In the genomic region with DNA sequence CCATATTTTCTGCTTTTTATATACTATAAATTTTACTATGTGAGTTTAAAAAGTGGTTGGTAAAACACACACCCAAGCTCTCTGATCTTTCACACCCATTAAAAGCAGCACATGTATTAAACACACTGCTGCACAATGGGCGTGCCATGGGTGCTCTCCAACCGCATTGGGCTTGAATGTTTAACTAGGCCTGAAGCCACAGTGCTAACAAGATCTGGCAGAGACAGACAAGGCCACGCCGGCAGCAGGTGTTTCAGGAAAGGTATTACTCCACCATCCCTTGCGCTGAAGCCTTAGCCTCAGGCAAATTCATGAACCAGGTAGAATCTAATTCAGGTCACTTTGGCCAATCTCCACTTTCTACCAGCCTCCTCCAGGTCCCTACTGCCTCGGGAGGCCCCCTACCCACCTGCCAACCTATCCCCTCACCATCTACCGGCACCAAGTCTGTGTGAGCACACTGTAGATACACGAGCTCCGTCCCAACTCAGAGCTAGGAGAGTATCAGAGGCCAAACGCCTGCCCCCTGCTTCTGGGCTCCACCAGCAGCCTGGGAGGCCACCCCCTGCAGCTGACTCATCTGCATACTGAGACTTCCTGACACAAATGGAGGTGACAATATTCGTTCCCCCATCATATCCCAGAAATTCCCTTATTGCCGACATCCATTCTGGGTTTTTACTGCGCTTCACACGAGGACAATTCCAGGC, we compare ENCODE assay signal across 1 cellular context.
TF ChIP-seq lines count a peak whose summit lies in the region.

No MANE protein-coding gene starts in this region.

TF ChIP-seq in HepG2, 621 proteins besides CTCF, POLR2A, EP300 and RAD21 (continued from another document and continues in another):
- TF ChIP-seq, protein P1, sequence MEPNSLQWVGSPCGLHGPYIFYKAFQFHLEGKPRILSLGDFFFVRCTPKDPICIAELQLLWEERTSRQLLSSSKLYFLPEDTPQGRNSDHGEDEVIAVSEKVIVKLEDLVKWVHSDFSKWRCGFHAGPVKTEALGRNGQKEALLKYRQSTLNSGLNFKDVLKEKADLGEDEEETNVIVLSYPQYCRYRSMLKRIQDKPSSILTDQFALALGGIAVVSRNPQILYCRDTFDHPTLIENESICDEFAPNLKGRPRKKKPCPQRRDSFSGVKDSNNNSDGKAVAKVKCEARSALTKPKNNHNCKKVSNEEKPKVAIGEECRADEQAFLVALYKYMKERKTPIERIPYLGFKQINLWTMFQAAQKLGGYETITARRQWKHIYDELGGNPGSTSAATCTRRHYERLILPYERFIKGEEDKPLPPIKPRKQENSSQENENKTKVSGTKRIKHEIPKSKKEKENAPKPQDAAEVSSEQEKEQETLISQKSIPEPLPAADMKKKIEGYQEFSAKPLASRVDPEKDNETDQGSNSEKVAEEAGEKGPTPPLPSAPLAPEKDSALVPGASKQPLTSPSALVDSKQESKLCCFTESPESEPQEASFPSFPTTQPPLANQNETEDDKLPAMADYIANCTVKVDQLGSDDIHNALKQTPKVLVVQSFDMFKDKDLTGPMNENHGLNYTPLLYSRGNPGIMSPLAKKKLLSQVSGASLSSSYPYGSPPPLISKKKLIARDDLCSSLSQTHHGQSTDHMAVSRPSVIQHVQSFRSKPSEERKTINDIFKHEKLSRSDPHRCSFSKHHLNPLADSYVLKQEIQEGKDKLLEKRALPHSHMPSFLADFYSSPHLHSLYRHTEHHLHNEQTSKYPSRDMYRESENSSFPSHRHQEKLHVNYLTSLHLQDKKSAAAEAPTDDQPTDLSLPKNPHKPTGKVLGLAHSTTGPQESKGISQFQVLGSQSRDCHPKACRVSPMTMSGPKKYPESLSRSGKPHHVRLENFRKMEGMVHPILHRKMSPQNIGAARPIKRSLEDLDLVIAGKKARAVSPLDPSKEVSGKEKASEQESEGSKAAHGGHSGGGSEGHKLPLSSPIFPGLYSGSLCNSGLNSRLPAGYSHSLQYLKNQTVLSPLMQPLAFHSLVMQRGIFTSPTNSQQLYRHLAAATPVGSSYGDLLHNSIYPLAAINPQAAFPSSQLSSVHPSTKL (CRISPR knock-in tag; IDR thresholded peaks at IDR 0.05) = peak; percentile 31; the same call in 1 of the 2 replicates
- TF ChIP-seq ZBTB20 (CRISPR knock-in tag; IDR thresholded peaks at IDR 0.05; ENCODE audit: borderline replicate concordance, low read depth) (no peak; the same call in 1 of the 2 replicates), ZNF253 (CRISPR knock-in tag; IDR thresholded peaks at IDR 0.05; ENCODE audit: borderline replicate concordance) (no peak), NCOA1 (CRISPR knock-in tag; IDR thresholded peaks at IDR 0.05) (no peak), ZNF441 (CRISPR knock-in tag; IDR thresholded peaks at IDR 0.05; ENCODE audit: borderline replicate concordance) (no peak), ZNF225 (CRISPR knock-in tag; IDR thresholded peaks at IDR 0.05) (no peak), ZBTB4 (CRISPR knock-in tag; IDR thresholded peaks at IDR 0.05; ENCODE audit: borderline replicate concordance) (no peak), MEIS2 (CRISPR knock-in tag; IDR thresholded peaks at IDR 0.05) (peak; percentile 57; the same call in 1 of the 2 replicates), ZC3H13 (CRISPR knock-in tag; IDR thresholded peaks at IDR 0.05) (no peak), REST (IDR thresholded peaks at IDR 0.05; ENCODE audit: borderline replicate concordance in 1 of 2, low read depth in 1 of 2, low read length in 2 of 2) (0 out of 4 replicates have a peak, but pooled peaks of 1 of the 2 experiments have one; percentile 15), HOXD1 (CRISPR knock-in tag; IDR thresholded peaks at IDR 0.05) (no peak), HOMEZ (CRISPR knock-in tag; IDR thresholded peaks at IDR 0.05; ENCODE audit: low read depth) (no peak), SRSF1 (optimal IDR thresholded peaks at IDR 0.05; ENCODE audit: low read depth, low read length) (no peak), TP53 (CRISPR knock-in tag; conservative IDR thresholded peaks at IDR 0.05) (no peak), SNAPC5 (CRISPR knock-in tag; IDR thresholded peaks at IDR 0.05; ENCODE audit: borderline replicate concordance) (no peak), FOXM1 (CRISPR knock-in tag; IDR thresholded peaks at IDR 0.05) (no peak), ZSCAN9 (CRISPR knock-in tag; IDR thresholded peaks at IDR 0.05; ENCODE audit: borderline replicate concordance) (peak; percentile 69; the same call in 1 of the 2 replicates), TMF1 (CRISPR knock-in tag; IDR thresholded peaks at IDR 0.05; ENCODE audit: low read depth) (no peak), SALL1 (CRISPR knock-in tag; IDR thresholded peaks at IDR 0.05) (peak; percentile 84), CHCHD3 (CRISPR knock-in tag; IDR thresholded peaks at IDR 0.05) (no peak), ZNF335 (CRISPR knock-in tag; IDR thresholded peaks at IDR 0.05) (peak; percentile 73), ZBTB43 (CRISPR knock-in tag; conservative IDR thresholded peaks at IDR 0.05) (peak; percentile 97), MYC (CRISPR knock-in tag; IDR thresholded peaks at IDR 0.05; ENCODE audit: borderline replicate concordance) (peak; percentile 66; the same call in 1 of the 2 replicates), PHB2 (IDR thresholded peaks at IDR 0.05; ENCODE audit: partially characterized antibody) (no peak), ZC3H4 (CRISPR knock-in tag; IDR thresholded peaks at IDR 0.05; ENCODE audit: borderline replicate concordance) (no peak), ZNF724P (CRISPR knock-in tag; IDR thresholded peaks at IDR 0.05; ENCODE audit: borderline replicate concordance) (no peak), GLI4 (CRISPR knock-in tag; IDR thresholded peaks at IDR 0.05; ENCODE audit: borderline replicate concordance) (no peak), ELF3 (CRISPR knock-in tag; IDR thresholded peaks at IDR 0.05) (peak; percentile 37; the same call in 1 of the 2 replicates), NR2F1 (CRISPR knock-in tag; IDR thresholded peaks at IDR 0.05) (no peak), MTA1 (CRISPR knock-in tag; IDR thresholded peaks at IDR 0.05; ENCODE audit: borderline replicate concordance) (no peak)
- TF ChIP-seq, protein P2, sequence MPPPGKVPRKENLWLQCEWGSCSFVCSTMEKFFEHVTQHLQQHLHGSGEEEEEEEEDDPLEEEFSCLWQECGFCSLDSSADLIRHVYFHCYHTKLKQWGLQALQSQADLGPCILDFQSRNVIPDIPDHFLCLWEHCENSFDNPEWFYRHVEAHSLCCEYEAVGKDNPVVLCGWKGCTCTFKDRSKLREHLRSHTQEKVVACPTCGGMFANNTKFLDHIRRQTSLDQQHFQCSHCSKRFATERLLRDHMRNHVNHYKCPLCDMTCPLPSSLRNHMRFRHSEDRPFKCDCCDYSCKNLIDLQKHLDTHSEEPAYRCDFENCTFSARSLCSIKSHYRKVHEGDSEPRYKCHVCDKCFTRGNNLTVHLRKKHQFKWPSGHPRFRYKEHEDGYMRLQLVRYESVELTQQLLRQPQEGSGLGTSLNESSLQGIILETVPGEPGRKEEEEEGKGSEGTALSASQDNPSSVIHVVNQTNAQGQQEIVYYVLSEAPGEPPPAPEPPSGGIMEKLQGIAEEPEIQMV (CRISPR knock-in tag; IDR thresholded peaks at IDR 0.05; ENCODE audit: low read depth) = no peak
- TF ChIP-seq, protein P3, sequence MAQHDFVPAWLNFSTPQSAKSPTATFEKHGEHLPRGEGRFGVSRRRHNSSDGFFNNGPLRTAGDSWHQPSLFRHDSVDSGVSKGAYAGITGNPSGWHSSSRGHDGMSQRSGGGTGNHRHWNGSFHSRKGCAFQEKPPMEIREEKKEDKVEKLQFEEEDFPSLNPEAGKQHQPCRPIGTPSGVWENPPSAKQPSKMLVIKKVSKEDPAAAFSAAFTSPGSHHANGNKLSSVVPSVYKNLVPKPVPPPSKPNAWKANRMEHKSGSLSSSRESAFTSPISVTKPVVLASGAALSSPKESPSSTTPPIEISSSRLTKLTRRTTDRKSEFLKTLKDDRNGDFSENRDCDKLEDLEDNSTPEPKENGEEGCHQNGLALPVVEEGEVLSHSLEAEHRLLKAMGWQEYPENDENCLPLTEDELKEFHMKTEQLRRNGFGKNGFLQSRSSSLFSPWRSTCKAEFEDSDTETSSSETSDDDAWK (CRISPR knock-in tag; IDR thresholded peaks at IDR 0.05) = no peak
- TF ChIP-seq, protein P4, sequence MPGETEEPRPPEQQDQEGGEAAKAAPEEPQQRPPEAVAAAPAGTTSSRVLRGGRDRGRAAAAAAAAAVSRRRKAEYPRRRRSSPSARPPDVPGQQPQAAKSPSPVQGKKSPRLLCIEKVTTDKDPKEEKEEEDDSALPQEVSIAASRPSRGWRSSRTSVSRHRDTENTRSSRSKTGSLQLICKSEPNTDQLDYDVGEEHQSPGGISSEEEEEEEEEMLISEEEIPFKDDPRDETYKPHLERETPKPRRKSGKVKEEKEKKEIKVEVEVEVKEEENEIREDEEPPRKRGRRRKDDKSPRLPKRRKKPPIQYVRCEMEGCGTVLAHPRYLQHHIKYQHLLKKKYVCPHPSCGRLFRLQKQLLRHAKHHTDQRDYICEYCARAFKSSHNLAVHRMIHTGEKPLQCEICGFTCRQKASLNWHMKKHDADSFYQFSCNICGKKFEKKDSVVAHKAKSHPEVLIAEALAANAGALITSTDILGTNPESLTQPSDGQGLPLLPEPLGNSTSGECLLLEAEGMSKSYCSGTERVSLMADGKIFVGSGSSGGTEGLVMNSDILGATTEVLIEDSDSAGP (CRISPR knock-in tag; IDR thresholded peaks at IDR 0.05; ENCODE audit: borderline replicate concordance) = peak; percentile 19; the same call in 1 of the 2 replicates
- TF ChIP-seq, protein P5, sequence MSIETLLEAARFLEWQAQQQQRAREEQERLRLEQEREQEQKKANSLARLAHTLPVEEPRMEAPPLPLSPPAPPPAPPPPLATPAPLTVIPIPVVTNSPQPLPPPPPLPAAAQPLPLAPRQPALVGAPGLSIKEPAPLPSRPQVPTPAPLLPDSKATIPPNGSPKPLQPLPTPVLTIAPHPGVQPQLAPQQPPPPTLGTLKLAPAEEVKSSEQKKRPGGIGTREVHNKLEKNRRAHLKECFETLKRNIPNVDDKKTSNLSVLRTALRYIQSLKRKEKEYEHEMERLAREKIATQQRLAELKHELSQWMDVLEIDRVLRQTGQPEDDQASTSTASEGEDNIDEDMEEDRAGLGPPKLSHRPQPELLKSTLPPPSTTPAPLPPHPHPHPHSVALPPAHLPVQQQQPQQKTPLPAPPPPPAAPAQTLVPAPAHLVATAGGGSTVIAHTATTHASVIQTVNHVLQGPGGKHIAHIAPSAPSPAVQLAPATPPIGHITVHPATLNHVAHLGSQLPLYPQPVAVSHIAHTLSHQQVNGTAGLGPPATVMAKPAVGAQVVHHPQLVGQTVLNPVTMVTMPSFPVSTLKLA (IDR thresholded peaks at IDR 0.05) = no peak
